ENCODE assay signal across 17 cellular contexts in genomic region chr10:68080853-68081431, GRCh38. TPM values are rescaled to one million over a fixed set of nuclear protein-coding genes. Genes with fewer than 3 reads are reported as not detected.
"Had no signal": no experiment of that assay in that cellular context is flagged by ENCODE, and none has a peak within 500 bp of the region (broad histone marks: within the 10 kb centered on the region; RNA-seq: fewer than 3 reads in every experiment).

No MANE protein-coding gene starts in this region.

- H3K9me3 ChIP-seq: heart left ventricle, left ventricle myocardium inferior, pancreas, upper lobe of left lung had no signal

- FAIRE-seq: endometrium, frontal cortex, islet of Langerhans had no signal

- H3K36me3 ChIP-seq: heart left ventricle, left ventricle myocardium inferior, pancreas, upper lobe of left lung had no signal

- H3K4me1 ChIP-seq: upper lobe of left lung had no signal

- ATAC-seq: heart left ventricle, pancreas had no signal

- DNase-seq: activated CD4-positive, alpha-beta memory T cell treated with anti-CD3 and anti-CD28 coated beads, Interleukin-2, amount 10 ng/mL, durations not matched to agents 7 days and 5 days; activated gamma-delta T cell treated with Interleukin-2 at 50 U/mL for 16 hours; activated naive CD8-positive, alpha-beta T cell treated with anti-CD3 and anti-CD28 coated beads, Interleukin-2, amount 10 ng/mL, durations not matched to agents 7 days and 5 days; activated T-cell treated with anti-CD3 and anti-CD28 coated beads, Interleukin-2, amount 50 U/mL, for 48 hours; aorta; heart left ventricle; left ventricle myocardium inferior; pancreas; stimulated activated CD4-positive, alpha-beta T cell treated with anti-CD3 and anti-CD28 coated beads, Interleukin-15, amount 100 ng/mL, for 24 hours; stimulated activated CD4-positive, alpha-beta T cell treated with anti-CD3 and anti-CD28 coated beads, Interleukin-4, amount 100 ng/mL, for 24 hours; upper lobe of left lung had no signal

- H3K27me3 ChIP-seq: heart left ventricle, pancreas, upper lobe of left lung had no signal

- H3K4me3 ChIP-seq: heart left ventricle, left ventricle myocardium inferior, pancreas, upper lobe of left lung had no signal

- H3K27ac ChIP-seq: heart left ventricle, left ventricle myocardium inferior, pancreas, upper lobe of left lung had no signal

RNA-seq across cellular contexts. Expression of gene MYPN, which starts 28.3 kb away (rescaled TPM):
- total RNA-seq: activated CD4-positive, alpha-beta memory T cell treated with anti-CD3 and anti-CD28 coated beads, Interleukin-2, amount 10 ng/mL, durations not matched to agents 7 days and 5 days; activated naive CD8-positive, alpha-beta T cell treated with anti-CD3 and anti-CD28 coated beads, Interleukin-2, amount 10 ng/mL, durations not matched to agents 7 days and 5 days; frontal cortex; neural crest cell; T-helper 2 cell treated with Interferon-gamma antibody and Interleukin-4, amounts not matched to agents 100 ng/mL and 5 ng/mL, for 36 hours; temporal lobe; upper lobe of left lung had no signal
